ENCODE assay signal across 25 cellular contexts in the genomic region with DNA sequence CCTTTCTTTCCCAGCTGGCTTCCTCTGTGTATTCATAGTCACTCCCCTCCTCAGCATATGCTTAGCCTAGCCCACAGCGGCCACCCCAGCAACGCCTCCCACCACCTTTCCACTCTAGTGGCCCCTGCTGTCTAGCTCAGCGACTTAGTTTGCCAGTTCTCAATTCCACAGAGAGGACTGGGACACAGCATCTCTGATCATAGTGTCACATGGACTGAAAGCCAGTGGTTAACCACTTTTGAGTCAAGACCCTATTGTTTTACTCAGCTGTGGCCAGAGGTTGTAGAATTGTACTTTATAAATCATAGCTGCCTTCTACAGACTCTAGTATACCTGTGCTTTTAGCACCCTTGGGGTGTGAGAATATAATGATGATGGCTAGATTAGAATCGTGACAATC.
DNase-seq lines count a peak whose midpoint lies in the region; ATAC-seq and TF ChIP-seq lines count a peak whose summit lies in the region.
"Had no signal": no experiment of that assay in that cellular context is flagged by ENCODE, and none has a peak within 500 bp of the region (broad histone marks: within the 10 kb centered on the region; RNA-seq: fewer than 3 reads in every experiment).

No MANE protein-coding gene starts in this region.

- TF ChIP-seq CTCF in KMS-11 (conservative IDR thresholded peaks at IDR 0.05; ENCODE audit: low read depth, low read length): no peak
- TF ChIP-seq CTCF in gastroesophageal sphincter (IDR thresholded peaks at IDR 0.05): no peak
- no peak for TF ChIP-seq CTCF in HFFc6 (IDR thresholded peaks at IDR 0.05)

- no peaks in the 10 kb centered on the region for H3K9me3 ChIP-seq in gastroesophageal sphincter
- H3K9me3 ChIP-seq: BE2C, SK-N-SH had no signal

- H2AFZ ChIP-seq in KMS-11 (ENCODE audit: low read depth): no peak overlapping the region

- H3K9me3 Mint-ChIP-seq in stimulated activated memory B cell treated with anti-CD40 and anti-IgM and Interleukin-4, amounts not matched to agents 10 μg/mL and 1 μg/mL and 100 μg/mL, for 72 hours: no peaks in the 10 kb centered on the region
- H3K9me3 Mint-ChIP-seq in HFFc6: no peaks in the 10 kb centered on the region
- H3K9me3 Mint-ChIP-seq: CD4-positive, alpha-beta T cell had no signal

- no peaks in the 10 kb centered on the region for H3K27me3 Mint-ChIP-seq in stimulated activated memory B cell treated with anti-CD40 and anti-IgM and Interleukin-4, amounts not matched to agents 10 μg/mL and 1 μg/mL and 100 μg/mL, for 72 hours
- H3K27me3 Mint-ChIP-seq in HFFc6 (ENCODE audit: insufficient read depth): no peaks in the 10 kb centered on the region; the same call in 1 of the 2 replicates
- H3K27me3 Mint-ChIP-seq: CD4-positive, alpha-beta T cell had no signal

- H3K27ac ChIP-seq in KMS-11 (no peak overlapping the region), gastroesophageal sphincter (peak overlapping the region; percentile 43 to 72 (median 50))
- H3K27ac ChIP-seq: HL-60 had no signal

- no peaks in the 10 kb centered on the region for H4K20me1 ChIP-seq in KMS-11 (ENCODE audit: insufficient read depth)

- H3K36me3 ChIP-seq in KMS-11 (ENCODE audit: insufficient read depth) (no peaks in the 10 kb centered on the region), gastroesophageal sphincter (no peaks in the 10 kb centered on the region)
- H3K36me3 ChIP-seq: BE2C had no signal

- 61 to 100% methylated on average over 1 to 2 of the region's 4 CpGs for WGBS in gastroesophageal sphincter (ENCODE audit: low coverage in 1 of 2), 2 donors

- no peaks in the 10 kb centered on the region for H3K79me2 ChIP-seq in KMS-11 (ENCODE audit: insufficient read depth, low read depth)

- H3K27ac Mint-ChIP-seq in stimulated activated memory B cell treated with anti-CD40 and anti-IgM and Interleukin-4, amounts not matched to agents 10 μg/mL and 1 μg/mL and 100 μg/mL, for 72 hours: no peak overlapping the region
- H3K27ac Mint-ChIP-seq in HFFc6: no peak overlapping the region
- H3K27ac Mint-ChIP-seq: CD4-positive, alpha-beta T cell had no signal

- H3K4me3 ChIP-seq in KMS-11 (IDR thresholded peaks at IDR 0.05; ENCODE audit: insufficient read depth, low read depth, low read length): no peak overlapping the region
- H3K4me3 ChIP-seq in gastroesophageal sphincter: no peak overlapping the region
- H3K4me3 ChIP-seq: K562 had no signal

- no peak for TF ChIP-seq POLR2A in gastroesophageal sphincter (IDR thresholded peaks at IDR 0.05)

- no peak for DNase-seq in HFFc6
- DNase-seq: BE2C; CD4-positive, alpha-beta T cell; COR-L47; DMS79 treated with DMSO at 0.1 percent for 48 hours; GOT3; NCI-H1092; NCI-H1436; NCI-H187 treated with DMSO at 0.1 percent for 48 hours; NCI-H2107; NCI-H748 treated with DMSO at 0.1 percent for 48 hours; NK-92 treated with Interleukin-12 subunit alpha and Interleukin-12 subunit beta, amount 100 ng/mL, for 24 hours; SIG-M5; SK-N-SH had no signal

- H3K36me3 Mint-ChIP-seq in stimulated activated memory B cell treated with anti-CD40 and anti-IgM and Interleukin-4, amounts not matched to agents 10 μg/mL and 1 μg/mL and 100 μg/mL, for 72 hours: no peaks in the 10 kb centered on the region
- H3K36me3 Mint-ChIP-seq in HFFc6 (ENCODE audit: low read depth): no peaks in the 10 kb centered on the region

- H3K4me1 Mint-ChIP-seq in stimulated activated memory B cell treated with anti-CD40 and anti-IgM and Interleukin-4, amounts not matched to agents 10 μg/mL and 1 μg/mL and 100 μg/mL, for 72 hours: no peaks in the 10 kb centered on the region
- peaks cover 11% of the 10 kb centered on the region for H3K4me1 Mint-ChIP-seq in HFFc6 (ENCODE audit: low read depth)

- peak overlapping the region; percentile 18; the same call in 1 of the 2 replicates for H3K4me2 ChIP-seq in KMS-11
- H3K4me2 ChIP-seq: SK-N-SH had no signal

- H3K9ac ChIP-seq in KMS-11: no peak overlapping the region
- H3K9ac ChIP-seq: SK-N-SH had no signal

- H3K4me1 ChIP-seq in KMS-11 (ENCODE audit: low read depth, poor library complexity, severe bottlenecking): peaks cover 13% of the 10 kb centered on the region
- peaks cover 9 to 87% (median 24%) of the 10 kb centered on the region in 3 donors for H3K4me1 ChIP-seq in gastroesophageal sphincter
- H3K4me1 ChIP-seq: BE2C had no signal

- ATAC-seq in GM18511 (IDR thresholded peaks at IDR 0.05; ENCODE audit: unreplicated experiment) (peak; percentile 52), gastroesophageal sphincter (no peak), GM18870 (IDR thresholded peaks at IDR 0.05; ENCODE audit: unreplicated experiment) (no peak), HG02970 (IDR thresholded peaks at IDR 0.05; ENCODE audit: low FRiP score, unreplicated experiment) (no peak)
- ATAC-seq in stimulated activated memory B cell treated with anti-CD40 and anti-IgM and Interleukin-4, amounts not matched to agents 10 μg/mL and 1 μg/mL and 100 μg/mL, for 72 hours: peak; percentile 51
- ATAC-seq: HCT116, HepG2, K562, Panc1 had no signal

- H3K4me3 Mint-ChIP-seq in stimulated activated memory B cell treated with anti-CD40 and anti-IgM and Interleukin-4, amounts not matched to agents 10 μg/mL and 1 μg/mL and 100 μg/mL, for 72 hours: no peak overlapping the region
- no peak overlapping the region for H3K4me3 Mint-ChIP-seq in HFFc6
- H3K4me3 Mint-ChIP-seq: CD4-positive, alpha-beta T cell had no signal

- no peaks in the 10 kb centered on the region for H3K27me3 ChIP-seq in KMS-11 (ENCODE audit: insufficient read depth, low read depth)
- H3K27me3 ChIP-seq in gastroesophageal sphincter: no peaks in the 10 kb centered on the region
- H3K27me3 ChIP-seq: BE2C had no signal

- no peak for TF ChIP-seq EP300 in gastroesophageal sphincter (IDR thresholded peaks at IDR 0.05)

Comparison
In these comparisons a context has a peak if more than half of its experiments do, and no peak if none do; other contexts are left out.
1. ATAC-seq: peak in GM18511 (single experiment) and stimulated activated memory B cell treated with anti-CD40 and anti-IgM and Interleukin-4, amounts not matched to agents 10 μg/mL and 1 μg/mL and 100 μg/mL, for 72 hours (single experiment); none in gastroesophageal sphincter (single experiment), GM18870 (single experiment) and HG02970 (single experiment).